ENCODE assay signal across 24 cellular contexts in the genomic region with DNA sequence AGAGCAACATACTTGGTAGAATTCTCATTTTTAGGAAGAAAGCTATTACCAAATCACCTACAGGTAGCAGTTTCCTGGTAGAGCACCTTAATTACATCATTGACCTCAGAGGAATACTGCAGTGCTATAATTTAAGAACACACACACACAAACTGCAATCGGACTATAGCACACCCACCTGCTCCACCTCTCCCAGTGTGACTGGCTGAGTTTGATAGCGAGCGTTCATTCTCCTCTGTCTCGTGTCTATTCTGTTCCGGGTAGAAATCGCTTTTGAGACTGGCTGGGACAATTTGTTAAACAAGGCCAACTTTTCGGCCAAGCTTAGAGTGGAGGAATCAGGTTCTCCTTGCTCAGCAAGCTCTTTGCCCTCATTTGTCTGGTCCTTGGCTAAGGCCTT.
"Had no signal": no experiment of that assay in that cellular context is flagged by ENCODE, and none has a peak within 500 bp of the region (broad histone marks: within the 10 kb centered on the region; RNA-seq: fewer than 3 reads in every experiment).

No MANE protein-coding gene starts in this region.

- H3K9me3 ChIP-seq: thyroid gland had no signal

- H3K9me3 Mint-ChIP-seq: activated naive CD4-positive, alpha-beta T cell treated with anti-CD3 and anti-CD28 coated beads, Interleukin-2, amount 50 U/mL, for 72 hours; activated T-cell treated with anti-CD3 and anti-CD28 coated beads, Interleukin-2, amount 50 U/mL, for 24 hours; activated T-helper 17 cell treated with anti-CD3 and anti-CD28 coated beads, Interleukin-2, amount 50 U/mL, for 72 hours; effector memory CD8-positive, alpha-beta T cell; WTC11 had no signal

- ATAC-seq: activated CD4-positive, alpha-beta T cell treated with anti-CD3 and anti-CD28 coated beads for 36 hours; activated naive CD4-positive, alpha-beta T cell treated with anti-CD3 and anti-CD28 coated beads, Interleukin-2, amount 50 U/mL, for 72 hours; activated T-helper 17 cell treated with anti-CD3 and anti-CD28 coated beads, Interleukin-2, amount 50 U/mL, for 72 hours; effector memory CD8-positive, alpha-beta T cell; WTC11 had no signal

- H3K27me3 ChIP-seq: brain microvascular endothelial cell, thyroid gland had no signal

- H3K4me1 ChIP-seq: thyroid gland had no signal

- H3K27me3 Mint-ChIP-seq: activated CD4-positive, alpha-beta T cell treated with anti-CD3 and anti-CD28 coated beads for 36 hours; activated T-cell treated with anti-CD3 and anti-CD28 coated beads, Interleukin-2, amount 50 U/mL, for 24 hours; activated T-helper 17 cell treated with anti-CD3 and anti-CD28 coated beads, Interleukin-2, amount 50 U/mL, for 72 hours; effector memory CD8-positive, alpha-beta T cell had no signal

- H3K4me1 Mint-ChIP-seq: activated CD4-positive, alpha-beta T cell treated with anti-CD3 and anti-CD28 coated beads for 36 hours; activated T-helper 17 cell treated with anti-CD3 and anti-CD28 coated beads, Interleukin-2, amount 50 U/mL, for 72 hours; WTC11 had no signal

- H3K27ac Mint-ChIP-seq: activated CD4-positive, alpha-beta T cell treated with anti-CD3 and anti-CD28 coated beads for 36 hours; activated naive CD4-positive, alpha-beta T cell treated with anti-CD3 and anti-CD28 coated beads, Interleukin-2, amount 50 U/mL, for 72 hours; activated T-cell treated with anti-CD3 and anti-CD28 coated beads, Interleukin-2, amount 50 U/mL, for 24 hours; activated T-helper 17 cell treated with anti-CD3 and anti-CD28 coated beads, Interleukin-2, amount 50 U/mL, for 72 hours; WTC11 had no signal

- H3K4me3 ChIP-seq: dorsolateral prefrontal cortex, lung, thyroid gland had no signal

- H3K4me3 Mint-ChIP-seq: activated CD4-positive, alpha-beta T cell treated with anti-CD3 and anti-CD28 coated beads for 36 hours; activated T-cell treated with anti-CD3 and anti-CD28 coated beads, Interleukin-2, amount 50 U/mL, for 24 hours; activated T-helper 17 cell treated with anti-CD3 and anti-CD28 coated beads, Interleukin-2, amount 50 U/mL, for 72 hours; effector memory CD8-positive, alpha-beta T cell; WTC11 had no signal

- FAIRE-seq: colon, keratinocyte had no signal

- H3K27ac ChIP-seq: brain microvascular endothelial cell, dorsolateral prefrontal cortex, thyroid gland had no signal

- DNase-seq: activated CD4-positive, alpha-beta T cell treated with anti-CD3 and anti-CD28 coated beads for 36 hours; activated CD4-positive, alpha-beta T cell treated with anti-CD3 and anti-CD28 coated beads, Interleukin-2, amount 50 U/mL, for 4 hours; activated CD8-positive, alpha-beta memory T cell treated with anti-CD3 and anti-CD28 coated beads for 24 hours; activated CD8-positive, alpha-beta memory T cell treated with anti-CD3 and anti-CD28 coated beads, Interleukin-2, amount 50 U/mL, for 4 hours; activated T-cell treated with anti-CD3 and anti-CD28 coated beads, Interleukin-2, amount 50 U/mL, for 24 hours; aorta; brain microvascular endothelial cell; central memory CD4-positive, alpha-beta T cell; dorsolateral prefrontal cortex; effector memory CD8-positive, alpha-beta T cell; midbrain; nucleus accumbens; posterior cingulate gyrus; retina; stimulated activated CD4-positive, alpha-beta T cell treated with anti-CD3 and anti-CD28 coated beads, Interleukin-4, amount 100 ng/mL, for 24 hours; stimulated activated naive CD4-positive, alpha-beta T cell treated with Interleukin-2 at 50 U/mL for 16 hours; T-helper 9 cell; thyroid gland had no signal
